In the genomic region with DNA sequence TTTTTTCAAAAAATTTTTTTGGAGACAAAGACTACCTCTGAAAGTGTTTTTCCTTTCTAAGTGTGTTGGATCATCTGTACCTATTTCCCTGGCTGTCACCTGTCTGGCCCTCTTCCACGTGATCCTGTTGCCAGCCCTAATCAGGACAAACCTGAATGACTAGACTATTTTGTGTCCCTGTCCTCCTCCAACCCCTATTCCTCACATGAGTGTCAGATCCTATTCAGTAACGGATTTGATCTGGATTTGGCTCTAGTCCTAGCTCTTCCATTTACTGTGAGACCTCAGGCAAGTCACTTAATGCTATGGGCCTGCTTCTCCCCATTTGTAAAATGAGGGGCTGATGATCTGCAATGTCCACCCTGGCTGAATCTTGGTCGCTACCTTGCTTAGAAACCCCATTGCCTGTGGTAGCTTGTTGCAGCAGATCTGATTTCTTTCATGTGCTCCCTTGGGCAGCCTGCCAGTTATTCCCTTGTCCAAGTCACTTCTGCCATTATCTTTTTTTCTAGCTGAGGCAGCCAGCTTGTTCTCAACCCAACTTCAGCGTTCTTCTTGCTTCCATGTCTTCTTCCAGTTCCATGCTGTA, we compare ENCODE assay signal across 8 cellular contexts. TPM values are rescaled to one million over a fixed set of nuclear protein-coding genes. Genes with fewer than 3 reads are reported as not detected.
DNase-seq lines count a peak whose midpoint lies in the region; ATAC-seq and TF ChIP-seq lines count a peak whose summit lies in the region.

No MANE protein-coding gene starts in this region.

- H3K27me3 ChIP-seq in upper lobe of right lung: no peaks in the 10 kb centered on the region

- H3K9me3 Mint-ChIP-seq in natural killer cell: no peaks in the 10 kb centered on the region
- peaks cover 3% of the 10 kb centered on the region for H3K9me3 Mint-ChIP-seq in glutamatergic neuron (ENCODE audit: unreplicated experiment)

- intact Hi-C loops in natural killer cell (cut with micrococcal nuclease): loop anchor here (10.0 kb wide), 1 partner anchor 52 kb away; no protein-coding TSS in a partner anchor
- intact Hi-C loops in upper lobe of right lung (cut with DNase I): no loop called here

- ATAC-seq in natural killer cell: no peak
- no peak for ATAC-seq in GM18519 (IDR thresholded peaks at IDR 0.05; ENCODE audit: low FRiP score, unreplicated experiment)
- ATAC-seq in GM21360 (IDR thresholded peaks at IDR 0.05; ENCODE audit: unreplicated experiment): no peak
- ATAC-seq in upper lobe of right lung: no peak

- H3K36me3 Mint-ChIP-seq in natural killer cell (peaks cover 7% of the 10 kb centered on the region), glutamatergic neuron (ENCODE audit: unreplicated experiment) (peaks cover under 1% of the 10 kb centered on the region)

- no peaks in the 10 kb centered on the region for H3K27me3 Mint-ChIP-seq in natural killer cell (ENCODE audit: low read depth in 2 of 2)
- no peaks in the 10 kb centered on the region for H3K27me3 Mint-ChIP-seq in glutamatergic neuron (ENCODE audit: unreplicated experiment)

- H3K4me1 Mint-ChIP-seq in natural killer cell: peaks cover 46 to 49% of the 10 kb centered on the region in 2 donors
- peaks cover 20% of the 10 kb centered on the region for H3K4me1 Mint-ChIP-seq in glutamatergic neuron (ENCODE audit: low read depth, unreplicated experiment)

- no peak for TF ChIP-seq CTCF in choroid plexus epithelial cell (conservative IDR thresholded peaks at IDR 0.05; ENCODE audit: low read depth, low read length)
- no peak for TF ChIP-seq CTCF in natural killer cell (IDR thresholded peaks at IDR 0.05)
- TF ChIP-seq CTCF in glutamatergic neuron (IDR thresholded peaks at IDR 0.05; ENCODE audit: partially characterized antibody, unreplicated experiment): no peak
- no peak for TF ChIP-seq CTCF in upper lobe of right lung (IDR thresholded peaks at IDR 0.05)

- H3K27ac Mint-ChIP-seq in natural killer cell (peak overlapping the region; percentile 72 to 75), glutamatergic neuron (ENCODE audit: unreplicated experiment) (no peak overlapping the region)

- H3K4me3 Mint-ChIP-seq in natural killer cell (peak overlapping the region; percentile 28), glutamatergic neuron (ENCODE audit: unreplicated experiment) (no peak overlapping the region)

- H3K4me1 ChIP-seq in upper lobe of right lung: peaks cover 23% of the 10 kb centered on the region

- no peak overlapping the region for H3K27ac ChIP-seq in upper lobe of right lung

- peaks cover 13% of the 10 kb centered on the region for H3K36me3 ChIP-seq in upper lobe of right lung

- H3K4me3 ChIP-seq in choroid plexus epithelial cell (ENCODE audit: low read depth, low read length) (no peak overlapping the region), upper lobe of right lung (no peak overlapping the region)

- no peaks in the 10 kb centered on the region for H3K9me3 ChIP-seq in upper lobe of right lung

- DNase-seq in DMS 273 treated with DMSO at 0.1 percent for 48 hours (lab: John Stamatoyannopoulos, UW): peak; percentile 66
- peak; percentile 23 for DNase-seq in NCI-H345 treated with DMSO at 0.1 percent for 48 hours (lab: John Stamatoyannopoulos, UW; ENCODE audit: unreplicated experiment)
- peak; percentile 73 for DNase-seq in choroid plexus epithelial cell (ENCODE audit: low read depth)
- DNase-seq in natural killer cell: no peak
- DNase-seq in glutamatergic neuron: no peak
- DNase-seq in upper lobe of right lung: no peak

RNA-seq across cellular contexts. Expression of gene PHF20, which starts 4.8 kb away (rescaled TPM):
- 100 to 1,000 TPM; 151 to 165 (median 161) TPM for total RNA-seq in natural killer cell
- 76.1 TPM for total RNA-seq in glutamatergic neuron (ENCODE audit: unreplicated experiment)
- total RNA-seq in upper lobe of right lung: 56.5 TPM

RNA-seq across cellular contexts. Expression of gene RBM39, which starts 34.5 kb away (rescaled TPM):
- total RNA-seq in natural killer cell: 1,000 to 10,000 TPM; 1,431 to 1,555 (median 1,445) TPM
- total RNA-seq in glutamatergic neuron (ENCODE audit: unreplicated experiment): 358 TPM
- 298 TPM for total RNA-seq in upper lobe of right lung

Comparison
In these comparisons a context has a peak if more than half of its experiments do, and no peak if none do; other contexts are left out.
1. DNase-seq: peak in DMS 273 treated with DMSO at 0.1 percent for 48 hours (single experiment), NCI-H345 treated with DMSO at 0.1 percent for 48 hours (single experiment) and choroid plexus epithelial cell (single experiment); none in natural killer cell (single experiment), glutamatergic neuron (single experiment) and upper lobe of right lung (single experiment).